ENCODE assay signal across 19 cellular contexts in the genomic region with DNA sequence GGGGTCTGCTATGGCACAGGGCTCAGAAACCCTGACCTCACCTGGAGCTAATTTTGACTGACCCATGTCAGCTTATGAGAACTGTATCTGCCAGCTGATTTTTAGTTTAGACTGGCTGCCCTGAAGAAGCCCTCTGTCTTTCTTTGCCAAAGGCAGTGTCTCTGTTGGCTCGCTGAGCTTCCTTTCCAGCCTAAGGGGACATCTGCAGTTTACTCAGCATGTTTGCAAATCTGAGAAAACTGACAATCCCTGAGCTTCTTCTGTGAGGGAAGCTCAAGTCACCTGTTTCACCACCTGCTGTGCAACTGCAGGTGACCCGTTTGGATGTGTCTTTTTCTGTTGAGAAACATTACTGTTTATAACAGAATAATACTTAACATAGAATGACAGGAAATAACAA. TPM values are rescaled to one million over a fixed set of nuclear protein-coding genes. Genes with fewer than 3 reads are reported as not detected.
DNase-seq lines count a peak whose midpoint lies in the region; ATAC-seq and TF ChIP-seq lines count a peak whose summit lies in the region.
"Had no signal": no experiment of that assay in that cellular context is flagged by ENCODE, and none has a peak within 500 bp of the region (broad histone marks: within the 10 kb centered on the region; RNA-seq: fewer than 3 reads in every experiment).

No MANE protein-coding gene starts in this region.

- H3K4me3 ChIP-seq in Jurkat, Clone E6-1 (ENCODE audit: low read length): no peak overlapping the region
- no peak overlapping the region for H3K4me3 ChIP-seq in uterus
- H3K4me3 ChIP-seq: left lung, suprapubic skin had no signal

- H3K27ac ChIP-seq in uterus: no peak overlapping the region
- H3K27ac ChIP-seq: left lung, neutrophil, suprapubic skin had no signal

- H3K4me1 ChIP-seq in uterus: no peaks in the 10 kb centered on the region
- H3K4me1 ChIP-seq: left lung, suprapubic skin had no signal

- H3K27me3 ChIP-seq in uterus: no peaks in the 10 kb centered on the region
- H3K27me3 ChIP-seq: left lung, neutrophil, suprapubic skin had no signal

- TF ChIP-seq CTCF in uterus (IDR thresholded peaks at IDR 0.05): no peak

- H3K36me3 ChIP-seq in uterus: no peaks in the 10 kb centered on the region
- H3K36me3 ChIP-seq: left lung, neutrophil, suprapubic skin had no signal

- DNase-seq in DMS53 (lab: John Stamatoyannopoulos, UW) (peak; percentile 88), RPMI8226 (peak; percentile 33), globus pallidus (ENCODE audit: low spot score) (peak; percentile 7), AML-193 (lab: John Stamatoyannopoulos, UW) (no peak), uterus (no peak)
- DNase-seq in Jurkat, Clone E6-1 (ENCODE audit: low read depth, low spot score): peak; percentile 15
- DNase-seq: activated CD4-positive, alpha-beta T cell treated with anti-CD3 and anti-CD28 coated beads, Interleukin-2, amount 50 U/mL, for 1 hour; activated gamma-delta T cell treated with Interleukin-2 at 50 U/mL for 16 hours; amniotic stem cell; CD4-positive, alpha-beta memory T cell; Kasumi-1; left lung; NCI-H1105 treated with DMSO at 0.1 percent for 48 hours; stimulated activated CD4-positive, alpha-beta T cell treated with anti-CD3 and anti-CD28 coated beads, Interleukin-12 subunit alpha, Interleukin-12 subunit beta, amount 100 ng/mL, for 4 hours; SW 1271 had no signal

- no peak for TF ChIP-seq POLR2A in uterus (IDR thresholded peaks at IDR 0.05)

- no peaks in the 10 kb centered on the region for H3K9me3 ChIP-seq in uterus
- H3K9me3 ChIP-seq: left lung, neutrophil, suprapubic skin had no signal

- intact Hi-C loops in uterus (cut with DNase I; ENCODE audit: low total_unique reads): no loop called here

- no peak for ATAC-seq in HG03025 (IDR thresholded peaks at IDR 0.05; ENCODE audit: low FRiP score, unreplicated experiment)
- ATAC-seq: esophagus mucosa, left lung had no signal

RNA-seq across cellular contexts. Expression of a gene that starts 45.9 kb away (rescaled TPM):
- 9.0 TPM for polyA plus RNA-seq in Jurkat, Clone E6-1 (2012; ENCODE audit: insufficient read depth, insufficient read length)
- 10 to 100 TPM; 17.5 to 30.5 (median 22.9) TPM for total RNA-seq in uterus

Comparison
In these comparisons a context has a peak if more than half of its experiments do, and no peak if none do; other contexts are left out.
1. DNase-seq: peak in DMS53 (single experiment), Jurkat, Clone E6-1 (single experiment), RPMI8226 (single experiment) and globus pallidus (single experiment); none in AML-193 (0 of 2) and uterus (0 of 2).